10 cellular contexts compared by ENCODE assay signal in the genomic region with DNA sequence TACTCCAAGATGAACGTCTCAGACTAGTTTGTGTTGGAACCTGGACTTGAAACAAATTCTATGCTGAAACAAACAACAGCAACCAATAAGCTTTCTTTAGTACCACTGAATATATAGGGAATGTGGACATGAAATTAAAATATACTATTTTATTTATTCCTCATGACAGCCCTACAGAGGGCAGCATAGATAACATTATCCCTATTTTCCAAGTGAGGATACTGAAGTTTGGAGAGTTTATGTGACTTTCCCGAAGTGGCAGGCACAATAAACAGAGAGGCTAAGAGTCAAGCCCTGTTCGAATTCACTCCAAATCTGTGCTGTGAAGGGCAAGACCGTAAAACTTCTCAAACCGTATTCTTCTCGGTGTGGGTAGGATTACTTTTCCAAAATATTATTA.
A peak's percentile ranks its signal among the peaks of the same experiment; 100 is the strongest.
DNase-seq lines count a peak whose midpoint lies in the region; ATAC-seq and TF ChIP-seq lines count a peak whose summit lies in the region.
"Had no signal": no experiment of that assay in that cellular context is flagged by ENCODE, and none has a peak within 500 bp of the region (broad histone marks: within the 10 kb centered on the region; RNA-seq: fewer than 3 reads in every experiment).

No MANE protein-coding gene starts in this region.

- H3K4me3 ChIP-seq in AG10803 (ENCODE audit: low read length) (no peak overlapping the region), epithelial cell of proximal tubule (ENCODE audit: low read depth, low read length) (no peak overlapping the region)

- no peaks in the 10 kb centered on the region for H3K4me1 Mint-ChIP-seq in nephron

- TF ChIP-seq RAD21 in Ishikawa (IDR thresholded peaks at IDR 0.05; ENCODE audit: low read depth) = peak; percentile 43; the same call in 1 of the 2 replicates

- TF ChIP-seq CTCF in AG10803 (conservative IDR thresholded peaks at IDR 0.05; ENCODE audit: low read length) = peak; percentile 49
- peak; percentile 56 for TF ChIP-seq CTCF in epithelial cell of proximal tubule (conservative IDR thresholded peaks at IDR 0.05; ENCODE audit: low read depth, low read length)
- TF ChIP-seq CTCF in nephron (IDR thresholded peaks at IDR 0.05; ENCODE audit: unreplicated experiment in 3 of 3) = peak; percentile 20 to 43 (median 28)

- no peaks in the 10 kb centered on the region for H3K27me3 Mint-ChIP-seq in nephron (ENCODE audit: low read depth)

- no peaks in the 10 kb centered on the region for H3K36me3 Mint-ChIP-seq in nephron (ENCODE audit: low read depth)

- ATAC-seq in HG02885 (IDR thresholded peaks at IDR 0.05; ENCODE audit: poor library complexity, unreplicated experiment) = no peak
- ATAC-seq: HCT116 had no signal

- H3K9me3 Mint-ChIP-seq in nephron = peaks cover 3% of the 10 kb centered on the region

- H3K27ac Mint-ChIP-seq in nephron = no peak overlapping the region

- DNase-seq in AG10803 (ENCODE audit: low read depth) = peak; percentile 16
- DNase-seq in epithelial cell of proximal tubule (ENCODE audit: low read depth) = no peak
- DNase-seq in NCI-H1092 treated with DMSO at 0.1 percent for 48 hours (lab: John Stamatoyannopoulos, UW) = no peak
- DNase-seq in NCI-H146 (lab: John Stamatoyannopoulos, UW) = no peak
- no peak for DNase-seq in activated CD4-positive, CD25-positive, alpha-beta regulatory T cell (lab: John Stamatoyannopoulos, UW)
- DNase-seq: NCI-H1417 treated with DMSO at 0.1 percent for 48 hours had no signal

- H3K4me3 Mint-ChIP-seq in nephron = no peak overlapping the region

- no peak for TF ChIP-seq EP300 in Ishikawa (IDR thresholded peaks at IDR 0.05; ENCODE audit: borderline replicate concordance)

TF ChIP-seq in Ishikawa, 13 proteins besides CTCF, POLR2A, EP300 and RAD21:
- TF ChIP-seq, protein P1, sequence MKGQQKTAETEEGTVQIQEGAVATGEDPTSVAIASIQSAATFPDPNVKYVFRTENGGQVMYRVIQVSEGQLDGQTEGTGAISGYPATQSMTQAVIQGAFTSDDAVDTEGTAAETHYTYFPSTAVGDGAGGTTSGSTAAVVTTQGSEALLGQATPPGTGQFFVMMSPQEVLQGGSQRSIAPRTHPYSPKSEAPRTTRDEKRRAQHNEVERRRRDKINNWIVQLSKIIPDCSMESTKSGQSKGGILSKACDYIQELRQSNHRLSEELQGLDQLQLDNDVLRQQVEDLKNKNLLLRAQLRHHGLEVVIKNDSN (IDR thresholded peaks at IDR 0.05) = no peak
- TF ChIP-seq CREB1 (IDR thresholded peaks at IDR 0.05; ENCODE audit: low read depth) = no peak
- TF ChIP-seq EGR1 (IDR thresholded peaks at IDR 0.05) = no peak
- no peak for TF ChIP-seq YY1 (IDR thresholded peaks at IDR 0.05; ENCODE audit: low read depth)
- no peak for TF ChIP-seq MAX (IDR thresholded peaks at IDR 0.05)
- no peak for TF ChIP-seq ZBTB7A (IDR thresholded peaks at IDR 0.05; ENCODE audit: low read depth)
- TF ChIP-seq, protein P2, sequence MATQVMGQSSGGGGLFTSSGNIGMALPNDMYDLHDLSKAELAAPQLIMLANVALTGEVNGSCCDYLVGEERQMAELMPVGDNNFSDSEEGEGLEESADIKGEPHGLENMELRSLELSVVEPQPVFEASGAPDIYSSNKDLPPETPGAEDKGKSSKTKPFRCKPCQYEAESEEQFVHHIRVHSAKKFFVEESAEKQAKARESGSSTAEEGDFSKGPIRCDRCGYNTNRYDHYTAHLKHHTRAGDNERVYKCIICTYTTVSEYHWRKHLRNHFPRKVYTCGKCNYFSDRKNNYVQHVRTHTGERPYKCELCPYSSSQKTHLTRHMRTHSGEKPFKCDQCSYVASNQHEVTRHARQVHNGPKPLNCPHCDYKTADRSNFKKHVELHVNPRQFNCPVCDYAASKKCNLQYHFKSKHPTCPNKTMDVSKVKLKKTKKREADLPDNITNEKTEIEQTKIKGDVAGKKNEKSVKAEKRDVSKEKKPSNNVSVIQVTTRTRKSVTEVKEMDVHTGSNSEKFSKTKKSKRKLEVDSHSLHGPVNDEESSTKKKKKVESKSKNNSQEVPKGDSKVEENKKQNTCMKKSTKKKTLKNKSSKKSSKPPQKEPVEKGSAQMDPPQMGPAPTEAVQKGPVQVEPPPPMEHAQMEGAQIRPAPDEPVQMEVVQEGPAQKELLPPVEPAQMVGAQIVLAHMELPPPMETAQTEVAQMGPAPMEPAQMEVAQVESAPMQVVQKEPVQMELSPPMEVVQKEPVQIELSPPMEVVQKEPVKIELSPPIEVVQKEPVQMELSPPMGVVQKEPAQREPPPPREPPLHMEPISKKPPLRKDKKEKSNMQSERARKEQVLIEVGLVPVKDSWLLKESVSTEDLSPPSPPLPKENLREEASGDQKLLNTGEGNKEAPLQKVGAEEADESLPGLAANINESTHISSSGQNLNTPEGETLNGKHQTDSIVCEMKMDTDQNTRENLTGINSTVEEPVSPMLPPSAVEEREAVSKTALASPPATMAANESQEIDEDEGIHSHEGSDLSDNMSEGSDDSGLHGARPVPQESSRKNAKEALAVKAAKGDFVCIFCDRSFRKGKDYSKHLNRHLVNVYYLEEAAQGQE (IDR thresholded peaks at IDR 0.05; ENCODE audit: low read depth) = no peak
- no peak for TF ChIP-seq TEAD4 (IDR thresholded peaks at IDR 0.05)
- no peak for TF ChIP-seq TAF1 (IDR thresholded peaks at IDR 0.05; ENCODE audit: low read depth)
